Comparison of ENCODE assay signal across 8 cellular contexts in the genomic region with DNA sequence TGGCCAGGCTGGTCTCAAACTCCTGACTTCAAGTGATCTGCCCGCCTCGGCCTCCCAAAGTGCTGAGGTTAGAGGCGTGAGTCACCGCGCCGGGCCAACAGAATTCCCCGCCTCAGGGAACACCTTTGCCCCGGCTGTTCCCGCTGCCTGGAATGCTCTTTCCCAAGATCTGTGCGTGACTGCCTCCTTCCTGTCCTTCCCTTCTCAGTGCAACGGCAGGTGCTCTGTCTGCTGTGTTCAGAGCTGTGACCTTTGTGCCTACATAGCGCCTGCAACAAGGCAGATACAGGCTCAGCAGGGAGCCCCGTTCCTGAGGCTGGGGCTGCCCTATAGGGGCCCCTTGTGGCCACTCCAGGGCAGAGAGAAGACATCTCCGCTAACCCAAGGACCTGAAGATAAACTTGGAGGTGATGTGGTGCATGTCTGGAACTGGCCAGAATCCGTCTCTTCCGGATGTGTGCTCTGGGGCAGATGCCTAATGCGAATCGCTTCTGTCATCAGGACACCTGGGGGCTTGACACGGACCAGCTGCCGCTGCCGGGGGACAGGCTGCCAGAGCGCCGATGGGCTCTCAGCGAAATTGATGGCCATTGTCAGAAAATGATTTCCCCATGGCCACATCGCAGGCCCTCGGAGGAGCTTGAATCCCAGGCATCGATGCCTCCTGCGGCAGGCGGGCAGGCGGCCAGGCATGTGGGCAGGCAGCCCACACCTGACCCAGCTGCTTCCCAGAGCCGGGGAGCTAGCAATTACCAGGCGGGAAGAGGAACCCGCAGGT. TPM values are rescaled to one million over a fixed set of nuclear protein-coding genes. Genes with fewer than 3 reads are reported as not detected.
A peak's percentile ranks its signal among the peaks of the same experiment; 100 is the strongest.
DNase-seq lines count a peak whose midpoint lies in the region; ATAC-seq and TF ChIP-seq lines count a peak whose summit lies in the region.

No MANE protein-coding gene starts in this region.

- peak overlapping the region in 1 of 7 donors; percentile 8 for H3K4me3 Mint-ChIP-seq in CD8-positive, alpha-beta memory T cell
- H3K4me3 Mint-ChIP-seq in HFFc6, result no peak overlapping the region
- no peak overlapping the region for H3K4me3 Mint-ChIP-seq in activated naive CD8-positive, alpha-beta T cell treated with anti-CD3 and anti-CD28 coated beads for 36 hours
- no peak overlapping the region for H3K4me3 Mint-ChIP-seq in stimulated activated naive B cell treated with anti-CD40 and anti-IgM and Interleukin-4, amounts not matched to agents 10 μg/mL and 1 μg/mL and 100 μg/mL, for 72 hours

- H3K4me1 ChIP-seq in CD8-positive, alpha-beta memory T cell (ENCODE audit: insufficient read depth, low read length), result peaks cover 51% of the 10 kb centered on the region

- peaks cover 28 to 33% (median 31%) of the 10 kb centered on the region in 3 donors for H3K4me1 Mint-ChIP-seq in CD8-positive, alpha-beta memory T cell
- H3K4me1 Mint-ChIP-seq in HFFc6 (ENCODE audit: low read depth), result peaks cover 6% of the 10 kb centered on the region; the same call in 1 of the 2 replicates
- peaks cover 52% of the 10 kb centered on the region for H3K4me1 Mint-ChIP-seq in activated naive CD8-positive, alpha-beta T cell treated with anti-CD3 and anti-CD28 coated beads for 36 hours
- peaks cover 10 to 16% of the 10 kb centered on the region in 2 donors for H3K4me1 Mint-ChIP-seq in stimulated activated naive B cell treated with anti-CD40 and anti-IgM and Interleukin-4, amounts not matched to agents 10 μg/mL and 1 μg/mL and 100 μg/mL, for 72 hours

- no peak overlapping the region for H3K4me3 ChIP-seq in CD8-positive, alpha-beta memory T cell (ENCODE audit: low read length)

- TF ChIP-seq CTCF in HFFc6 (IDR thresholded peaks at IDR 0.05), result peak; percentile 42

- no peaks in the 10 kb centered on the region for H3K9me3 ChIP-seq in CD8-positive, alpha-beta memory T cell (ENCODE audit: low read length)

- no peaks in the 10 kb centered on the region for H3K27me3 Mint-ChIP-seq in CD8-positive, alpha-beta memory T cell
- peaks cover 41% of the 10 kb centered on the region for H3K27me3 Mint-ChIP-seq in HFFc6 (ENCODE audit: insufficient read depth)
- no peaks in the 10 kb centered on the region for H3K27me3 Mint-ChIP-seq in activated naive CD8-positive, alpha-beta T cell treated with anti-CD3 and anti-CD28 coated beads for 36 hours
- H3K27me3 Mint-ChIP-seq in stimulated activated naive B cell treated with anti-CD40 and anti-IgM and Interleukin-4, amounts not matched to agents 10 μg/mL and 1 μg/mL and 100 μg/mL, for 72 hours, result peaks cover 37 to 58% of the 10 kb centered on the region in 2 donors

- H3K36me3 ChIP-seq in CD8-positive, alpha-beta memory T cell (ENCODE audit: insufficient read depth, low read length), result no peaks in the 10 kb centered on the region

- ATAC-seq in stimulated activated naive B cell treated with anti-CD40 and anti-IgM and Interleukin-4, amounts not matched to agents 10 μg/mL and 1 μg/mL and 100 μg/mL, for 72 hours (replicated peaks), result peak; percentile 76 to 79
- no peak for ATAC-seq in HG03354 (IDR thresholded peaks at IDR 0.05; ENCODE audit: poor library complexity, severe bottlenecking, unreplicated experiment)

- DNase-seq in CD8-positive, alpha-beta memory T cell, result peak in 2 of 5 donors; percentile 26 to 50
- no peak for DNase-seq in HFFc6
- peak; percentile 41 to 47 for DNase-seq in NOMO-1 (lab: John Stamatoyannopoulos, UW; ENCODE audit: unreplicated experiment in 2 of 2)
- peak; percentile 39 for DNase-seq in activated naive CD8-positive, alpha-beta T cell treated with anti-CD3 and anti-CD28 coated beads for 36 hours
- DNase-seq in iPS-NIHi7 (ENCODE audit: extremely low spot score), result peak; percentile 79
- DNase-seq in stimulated activated naive B cell treated with anti-CD40 and anti-IgM and Interleukin-4, amounts not matched to agents 10 μg/mL and 1 μg/mL and 100 μg/mL, for 72 hours, result no peak
- DNase-seq in ureter (ENCODE audit: low spot score), result no peak

- peak overlapping the region in 5 of 8 donors; percentile 43 to 76 (median 48) for H3K27ac Mint-ChIP-seq in CD8-positive, alpha-beta memory T cell
- H3K27ac Mint-ChIP-seq in HFFc6, result no peak overlapping the region
- no peak overlapping the region for H3K27ac Mint-ChIP-seq in activated naive CD8-positive, alpha-beta T cell treated with anti-CD3 and anti-CD28 coated beads for 36 hours
- no peak overlapping the region for H3K27ac Mint-ChIP-seq in stimulated activated naive B cell treated with anti-CD40 and anti-IgM and Interleukin-4, amounts not matched to agents 10 μg/mL and 1 μg/mL and 100 μg/mL, for 72 hours

- H3K27ac ChIP-seq in CD8-positive, alpha-beta memory T cell (ENCODE audit: low read depth, low read length), result no peak overlapping the region

- POLR2A ChIA-PET in CD8-positive, alpha-beta memory T cell (lab: Charles Lee), result no interaction called here

- H3K9me3 Mint-ChIP-seq in CD8-positive, alpha-beta memory T cell, result no peaks in the 10 kb centered on the region
- H3K9me3 Mint-ChIP-seq in HFFc6, result no peaks in the 10 kb centered on the region
- H3K9me3 Mint-ChIP-seq in activated naive CD8-positive, alpha-beta T cell treated with anti-CD3 and anti-CD28 coated beads for 36 hours, result no peaks in the 10 kb centered on the region
- H3K9me3 Mint-ChIP-seq in stimulated activated naive B cell treated with anti-CD40 and anti-IgM and Interleukin-4, amounts not matched to agents 10 μg/mL and 1 μg/mL and 100 μg/mL, for 72 hours, result no peaks in the 10 kb centered on the region

- no peaks in the 10 kb centered on the region for H3K36me3 Mint-ChIP-seq in CD8-positive, alpha-beta memory T cell
- H3K36me3 Mint-ChIP-seq in HFFc6 (ENCODE audit: low read depth), result no peaks in the 10 kb centered on the region
- no peaks in the 10 kb centered on the region for H3K36me3 Mint-ChIP-seq in activated naive CD8-positive, alpha-beta T cell treated with anti-CD3 and anti-CD28 coated beads for 36 hours
- H3K36me3 Mint-ChIP-seq in stimulated activated naive B cell treated with anti-CD40 and anti-IgM and Interleukin-4, amounts not matched to agents 10 μg/mL and 1 μg/mL and 100 μg/mL, for 72 hours, result no peaks in the 10 kb centered on the region

- H3K27me3 ChIP-seq in CD8-positive, alpha-beta memory T cell (ENCODE audit: insufficient read depth, low read length, poor library complexity, severe bottlenecking), result no peaks in the 10 kb centered on the region

- CTCF ChIA-PET in CD8-positive, alpha-beta memory T cell (lab: Charles Lee), result interaction anchor here (0.7 to 1.4 kb wide), 4 partner anchors 14 to 223 kb away, joined by 3 to 6 read pairs (median 3); a partner anchor contains a TSS

RNA-seq across cellular contexts. Expression of a gene that starts 43.5 kb away (rescaled TPM):
- 10 to 100 TPM; 64.0 to 68.2 TPM for total RNA-seq in CD8-positive, alpha-beta memory T cell
- polyA plus RNA-seq in CD8-positive, alpha-beta memory T cell, result 3.3 TPM
- 10 to 100 TPM; 26.7 to 33.4 (median 30.1) TPM for total RNA-seq in HFFc6 (2021; fragmentation: NEBNext Ultra II Directional; extraction: Animal tissue kit (Norgen Biotek cat#: 25700))
- 10 to 100 TPM; 62.4 to 68.4 TPM for total RNA-seq in activated naive CD8-positive, alpha-beta T cell treated with anti-CD3 and anti-CD28 coated beads for 36 hours
- 64.9 TPM for total RNA-seq in ureter

Comparison
In these comparisons a context has a peak if more than half of its experiments do, and no peak if none do; other contexts are left out.
1. DNase-seq: peak in NOMO-1 (2 of 2), activated naive CD8-positive, alpha-beta T cell treated with anti-CD3 and anti-CD28 coated beads for 36 hours (single experiment) and iPS-NIHi7 (single experiment); none in HFFc6 (single experiment), stimulated activated naive B cell treated with anti-CD40 and anti-IgM and Interleukin-4, amounts not matched to agents 10 μg/mL and 1 μg/mL and 100 μg/mL, for 72 hours (single experiment) and ureter (single experiment).
2. H3K27ac Mint-ChIP-seq: peak in CD8-positive, alpha-beta memory T cell (5 of 8); none in HFFc6 (single experiment), activated naive CD8-positive, alpha-beta T cell treated with anti-CD3 and anti-CD28 coated beads for 36 hours (single experiment) and stimulated activated naive B cell treated with anti-CD40 and anti-IgM and Interleukin-4, amounts not matched to agents 10 μg/mL and 1 μg/mL and 100 μg/mL, for 72 hours (single experiment).